Comparison of ENCODE assay signal across 2 cellular contexts in the genomic region with DNA sequence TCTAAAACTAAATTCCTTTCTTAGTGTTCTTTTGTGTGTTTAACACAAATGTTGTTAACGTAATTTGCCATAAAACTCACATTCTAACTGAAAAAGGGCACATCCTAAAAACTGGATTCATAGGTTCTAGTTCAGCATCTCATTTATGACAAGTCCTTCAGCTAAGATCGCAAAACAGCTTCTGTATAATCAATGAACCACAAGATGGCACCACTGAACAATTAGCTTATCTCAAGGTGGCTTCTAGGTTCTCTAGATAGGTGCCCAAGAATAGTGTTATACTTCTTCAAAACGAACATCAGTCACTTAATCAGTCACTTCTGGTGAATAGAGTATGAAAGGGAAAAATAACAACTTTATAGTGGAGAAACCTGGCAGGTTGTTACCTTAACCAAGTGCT.
TF ChIP-seq lines count a peak whose summit lies in the region.

No MANE protein-coding gene starts in this region.

TF ChIP-seq in Ishikawa, 13 proteins besides CTCF, POLR2A, EP300 and RAD21 (continued from another document):
- TF ChIP-seq REST (IDR thresholded peaks at IDR 0.05; ENCODE audit: low read depth) (no peak), TEAD4 (IDR thresholded peaks at IDR 0.05) (no peak), TCF12 (IDR thresholded peaks at IDR 0.05; ENCODE audit: low read depth) (no peak), FOXM1 (IDR thresholded peaks at IDR 0.05; ENCODE audit: borderline replicate concordance, low read depth) (no peak), NFIC (IDR thresholded peaks at IDR 0.05) (no peak), CREB1 (IDR thresholded peaks at IDR 0.05; ENCODE audit: low read depth) (no peak), CEBPB (IDR thresholded peaks at IDR 0.05) (no peak)

TF ChIP-seq in WTC11, 78 proteins besides CTCF, POLR2A, EP300 and RAD21 (continued from another document):
- TF ChIP-seq, protein P1, sequence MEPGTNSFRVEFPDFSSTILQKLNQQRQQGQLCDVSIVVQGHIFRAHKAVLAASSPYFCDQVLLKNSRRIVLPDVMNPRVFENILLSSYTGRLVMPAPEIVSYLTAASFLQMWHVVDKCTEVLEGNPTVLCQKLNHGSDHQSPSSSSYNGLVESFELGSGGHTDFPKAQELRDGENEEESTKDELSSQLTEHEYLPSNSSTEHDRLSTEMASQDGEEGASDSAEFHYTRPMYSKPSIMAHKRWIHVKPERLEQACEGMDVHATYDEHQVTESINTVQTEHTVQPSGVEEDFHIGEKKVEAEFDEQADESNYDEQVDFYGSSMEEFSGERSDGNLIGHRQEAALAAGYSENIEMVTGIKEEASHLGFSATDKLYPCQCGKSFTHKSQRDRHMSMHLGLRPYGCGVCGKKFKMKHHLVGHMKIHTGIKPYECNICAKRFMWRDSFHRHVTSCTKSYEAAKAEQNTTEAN (CRISPR knock-in tag; IDR thresholded peaks at IDR 0.05): no peak
- no peak for TF ChIP-seq ATF1 (CRISPR knock-in tag; IDR thresholded peaks at IDR 0.05)
